In genomic region chrX:139563251-139563650, GRCh38 we compare ENCODE assay signal across 34 cellular contexts. TPM values are rescaled to one million over a fixed set of nuclear protein-coding genes. Genes with fewer than 3 reads are reported as not detected.
"Had no signal": no experiment of that assay in that cellular context is flagged by ENCODE, and none has a peak within 500 bp of the region (broad histone marks: within the 10 kb centered on the region; RNA-seq: fewer than 3 reads in every experiment).

No MANE protein-coding gene starts in this region.

- H3K4me1 ChIP-seq: esophagus squamous epithelium, heart right ventricle, lower lobe of right lung, neural progenitor cell, parathyroid adenoma, right lobe of liver, stomach, thyroid gland had no signal

- H3K9me3 ChIP-seq: esophagus squamous epithelium, heart right ventricle, lower lobe of right lung, mucosa of descending colon, right lobe of liver, stomach, thyroid gland had no signal

- H3K9ac ChIP-seq: neural progenitor cell, parathyroid adenoma had no signal

- H3K27me3 ChIP-seq: esophagus squamous epithelium, neural progenitor cell, right lobe of liver, stomach, thyroid gland had no signal

- DNase-seq: dermis blood vessel endothelial cell; effector memory CD4-positive, alpha-beta T cell; erythroblast; esophagus squamous epithelium; foreskin melanocyte; glutamatergic neuron; heart right ventricle; hippocampal formation; islet precursor cell; kidney glomerular epithelial cell; left ventricle myocardium superior; lower lobe of right lung; mucosa of descending colon; naive B cell; right lobe of liver; stimulated activated CD4-positive, alpha-beta T cell treated with anti-CD3 and anti-CD28 coated beads, Interleukin-12 subunit alpha, Interleukin-12 subunit beta, amount 100 ng/mL, for 4 hours; stimulated activated CD4-positive, alpha-beta T cell treated with anti-CD3 and anti-CD28 coated beads, Interleukin-1b, Interleukin-23, amount 100 ng/mL, for 48 hours; stimulated activated CD4-positive, alpha-beta T cell treated with anti-CD3 and anti-CD28 coated beads, Interleukin-4, amount 100 ng/mL, for 24 hours; stimulated activated naive CD4-positive, alpha-beta T cell treated with Interleukin-2 at 50 U/mL for 16 hours; stomach; thyroid gland; trophoblast cell had no signal

- H2AFZ ChIP-seq: neural progenitor cell, parathyroid adenoma had no signal

- H3K79me2 ChIP-seq: parathyroid adenoma had no signal

- H3K27ac ChIP-seq: coronary artery, esophagus squamous epithelium, heart right ventricle, lower lobe of right lung, neural progenitor cell, parathyroid adenoma, right lobe of liver, stomach, thyroid gland had no signal

- H3K36me3 ChIP-seq: esophagus squamous epithelium, heart right ventricle, lower lobe of right lung, neural progenitor cell, stomach, thyroid gland had no signal

- ATAC-seq: heart right ventricle; left ventricle myocardium superior; lower lobe of right lung; mucosa of descending colon; right lobe of liver; stimulated activated effector memory CD8-positive, alpha-beta T cell treated with anti-CD3 and anti-CD28 coated beads, Interleukin-12 subunit alpha, Interleukin-12 subunit beta, amount 100 ng/mL, for 72 hours had no signal

- H3K4me2 ChIP-seq: neural progenitor cell, smooth muscle cell had no signal

- H3K4me3 ChIP-seq: coronary artery, esophagus squamous epithelium, heart right ventricle, lower lobe of right lung, mucosa of descending colon, neural progenitor cell, right lobe of liver, smooth muscle cell, stomach, thyroid gland had no signal

RNA-seq across cellular contexts. Expression of gene F9, which starts 32.7 kb away (rescaled TPM):
- total RNA-seq: dermis blood vessel endothelial cell, endothelial cell of umbilical vein, esophagus squamous epithelium, heart right ventricle, left ventricle myocardium superior, lower lobe of right lung, mesothelial cell of epicardium, mucosa of descending colon, osteoblast, progenitor cell of endocrine pancreas, smooth muscle cell, stomach, subcutaneous adipose tissue, temporal lobe, thyroid gland, ureter had no signal
- polyA plus RNA-seq: endothelial cell of umbilical vein, heart right ventricle, smooth muscle cell, stomach had no signal
